ENCODE assay signal across 15 cellular contexts in genomic region chr15:74978077-74978476, GRCh38. TPM values are rescaled to one million over a fixed set of nuclear protein-coding genes. Genes with fewer than 3 reads are reported as not detected.
DNase-seq lines count a peak whose midpoint lies in the region; ATAC-seq and TF ChIP-seq lines count a peak whose summit lies in the region.
"Had no signal": no experiment of that assay in that cellular context is flagged by ENCODE, and none has a peak within 500 bp of the region (broad histone marks: within the 10 kb centered on the region; RNA-seq: fewer than 3 reads in every experiment).

No MANE protein-coding gene starts in this region.

- H3K27me3 Mint-ChIP-seq in activated naive CD8-positive, alpha-beta T cell = peaks cover 3% of the 10 kb centered on the region
- H3K27me3 Mint-ChIP-seq in activated naive CD8-positive, alpha-beta T cell treated with anti-CD3 and anti-CD28 coated beads for 36 hours = peaks cover 21% of the 10 kb centered on the region

- ATAC-seq in RWPE2 (ENCODE audit: low read depth) (peak; percentile 17; the same call in 1 of the 3 replicates), HG02885 (IDR thresholded peaks at IDR 0.05; ENCODE audit: poor library complexity, unreplicated experiment) (no peak)

- peak overlapping the region; percentile 14 for H3K9ac ChIP-seq in mesenchymal stem cell (ENCODE audit: low read length)

- H3K23ac ChIP-seq in mesenchymal stem cell (ENCODE audit: low read length in 2 of 2) = no peak overlapping the region

- no peaks in the 10 kb centered on the region for H3K79me1 ChIP-seq in mesenchymal stem cell (replicated peaks; ENCODE audit: low read length, poor library complexity, severe bottlenecking)

- H3K27ac Mint-ChIP-seq in activated naive CD8-positive, alpha-beta T cell = peak overlapping the region; percentile 13
- H3K27ac Mint-ChIP-seq in activated naive CD8-positive, alpha-beta T cell treated with anti-CD3 and anti-CD28 coated beads for 36 hours = no peak overlapping the region
- H3K27ac Mint-ChIP-seq: HFFc6 had no signal

- no peak overlapping the region for H4K91ac ChIP-seq in mesenchymal stem cell (ENCODE audit: low read length)

- no peaks in the 10 kb centered on the region for H3K36me3 Mint-ChIP-seq in activated naive CD8-positive, alpha-beta T cell
- no peaks in the 10 kb centered on the region for H3K36me3 Mint-ChIP-seq in activated naive CD8-positive, alpha-beta T cell treated with anti-CD3 and anti-CD28 coated beads for 36 hours
- H3K36me3 Mint-ChIP-seq: CD8-positive, alpha-beta memory T cell had no signal

- H4K8ac ChIP-seq in mesenchymal stem cell (ENCODE audit: low read length) = no peak overlapping the region

- no peaks in the 10 kb centered on the region for H3K9me3 Mint-ChIP-seq in activated naive CD8-positive, alpha-beta T cell (ENCODE audit: low read depth)
- no peaks in the 10 kb centered on the region for H3K9me3 Mint-ChIP-seq in activated naive CD8-positive, alpha-beta T cell treated with anti-CD3 and anti-CD28 coated beads for 36 hours
- H3K9me3 Mint-ChIP-seq: CD8-positive, alpha-beta memory T cell; HFFc6 had no signal

- no peak overlapping the region for H3K4me3 Mint-ChIP-seq in activated naive CD8-positive, alpha-beta T cell
- no peak overlapping the region for H3K4me3 Mint-ChIP-seq in activated naive CD8-positive, alpha-beta T cell treated with anti-CD3 and anti-CD28 coated beads for 36 hours
- H3K4me3 Mint-ChIP-seq: CD8-positive, alpha-beta memory T cell; HFFc6 had no signal

- H3K4me2 ChIP-seq in mesenchymal stem cell (ENCODE audit: low read length, poor library complexity, severe bottlenecking) = no peak overlapping the region
- H3K4me2 ChIP-seq: PC-9 had no signal

- H2AK5ac ChIP-seq in mesenchymal stem cell (ENCODE audit: low read length, severe bottlenecking) = no peak overlapping the region

- DNase-seq in activated naive CD8-positive, alpha-beta T cell treated with anti-CD3 and anti-CD28 coated beads for 36 hours = no peak
- DNase-seq in RWPE2 (ENCODE audit: low spot score) = no peak
- DNase-seq in mesenchymal stem cell = no peak
- DNase-seq in substantia nigra (lab: John Stamatoyannopoulos, UW) = no peak
- no peak for DNase-seq in esophagus muscularis mucosa (ENCODE audit: extremely low spot score)
- no peak for DNase-seq in DMS 273 treated with DMSO at 0.1 percent for 48 hours (lab: John Stamatoyannopoulos, UW)
- DNase-seq: CD8-positive, alpha-beta memory T cell; HFFc6; KG1; NCI-H1105 treated with DMSO at 0.1 percent for 48 hours; NCI-H2227 treated with DMSO at 0.1 percent for 48 hours; PC-9; SJCRH30 had no signal

- WGBS in mesenchymal stem cell = 89% methylated on average over 1 of the region's 1 CpG
- 63% methylated on average over 1 of the region's 1 CpG for WGBS in esophagus muscularis mucosa

- no peak overlapping the region for H2BK5ac ChIP-seq in mesenchymal stem cell (ENCODE audit: low read depth, low read length, poor library complexity, severe bottlenecking)

- no peak overlapping the region for H3K14ac ChIP-seq in mesenchymal stem cell (ENCODE audit: low read length in 2 of 2)

- TF ChIP-seq CTCF in RWPE2 (IDR thresholded peaks at IDR 0.05; ENCODE audit: poor library complexity, severe bottlenecking) (no peak), esophagus muscularis mucosa (IDR thresholded peaks at IDR 0.05) (no peak)

- peak overlapping the region in 1 of 2 experiments; percentile 21 for H3K18ac ChIP-seq in mesenchymal stem cell (ENCODE audit: low read depth in 1 of 2, low read length in 2 of 2)

- no peaks in the 10 kb centered on the region for H3K27me3 ChIP-seq in RWPE2 (ENCODE audit: insufficient read depth, poor library complexity, severe bottlenecking)
- peaks cover 0 to 6% of the 10 kb centered on the region in 2 experiments for H3K27me3 ChIP-seq in mesenchymal stem cell (ENCODE audit: control insufficient read depth in 1 of 2, insufficient read depth in 1 of 2, low read length in 2 of 2)
- peaks cover 0 to 20% (median 0%) of the 10 kb centered on the region in 4 donors for H3K27me3 ChIP-seq in esophagus muscularis mucosa
- H3K27me3 ChIP-seq: SJCRH30 had no signal

- no peak overlapping the region for H3K4ac ChIP-seq in mesenchymal stem cell (ENCODE audit: low read depth in 1 of 2, low read length in 2 of 2)

- no peak overlapping the region for H2AFZ ChIP-seq in mesenchymal stem cell (ENCODE audit: low read depth, low read length)
- H2AFZ ChIP-seq: PC-9 had no signal

- TF ChIP-seq EP300 in esophagus muscularis mucosa (IDR thresholded peaks at IDR 0.05) = no peak

- no peak overlapping the region for H3K27ac ChIP-seq in RWPE2 (ENCODE audit: poor library complexity, severe bottlenecking)
- H3K27ac ChIP-seq in mesenchymal stem cell (ENCODE audit: low read length, poor library complexity, severe bottlenecking) = no peak overlapping the region
- peak overlapping the region; percentile 23 for H3K27ac ChIP-seq in substantia nigra (ENCODE audit: low read depth, low read length, poor library complexity, severe bottlenecking)
- no peak overlapping the region for H3K27ac ChIP-seq in esophagus muscularis mucosa (replicated peaks in 1 of 4)
- H3K27ac ChIP-seq: PC-9, SJCRH30 had no signal

- no peak for TF ChIP-seq POLR2A in esophagus muscularis mucosa (IDR thresholded peaks at IDR 0.05; ENCODE audit: low read depth)

- H3K36me3 ChIP-seq in RWPE2 (ENCODE audit: low read depth) (no peaks in the 10 kb centered on the region), mesenchymal stem cell (ENCODE audit: control insufficient read depth in 1 of 2, insufficient read depth in 2 of 2, low read depth in 1 of 2, low read length in 2 of 2) (no peaks in the 10 kb centered on the region), esophagus muscularis mucosa (no peaks in the 10 kb centered on the region)
- H3K36me3 ChIP-seq: SJCRH30 had no signal

- no peak overlapping the region for H2BK15ac ChIP-seq in mesenchymal stem cell (ENCODE audit: low read depth, poor library complexity, severe bottlenecking)

- H2BK12ac ChIP-seq in mesenchymal stem cell (ENCODE audit: low read length in 2 of 2) = no peak overlapping the region

- no peaks in the 10 kb centered on the region for H3K9me3 ChIP-seq in RWPE2 (ENCODE audit: severe bottlenecking)
- H3K9me3 ChIP-seq in mesenchymal stem cell (ENCODE audit: control insufficient read depth, low read length) = no peaks in the 10 kb centered on the region
- H3K9me3 ChIP-seq in esophagus muscularis mucosa = no peaks in the 10 kb centered on the region
- H3K9me3 ChIP-seq: SJCRH30 had no signal

- peaks cover 11% of the 10 kb centered on the region for H3K4me1 Mint-ChIP-seq in activated naive CD8-positive, alpha-beta T cell (ENCODE audit: low read depth)
- peaks cover 10% of the 10 kb centered on the region for H3K4me1 Mint-ChIP-seq in activated naive CD8-positive, alpha-beta T cell treated with anti-CD3 and anti-CD28 coated beads for 36 hours
- H3K4me1 Mint-ChIP-seq: CD8-positive, alpha-beta memory T cell had no signal

- H3K4me3 ChIP-seq in RWPE2 (ENCODE audit: severe bottlenecking) (no peak overlapping the region), mesenchymal stem cell (ENCODE audit: insufficient read depth in 1 of 2, low read depth in 1 of 2, low read length in 2 of 2) (no peak overlapping the region), esophagus muscularis mucosa (no peak overlapping the region)
- H3K4me3 ChIP-seq: PC-9, SJCRH30 had no signal

- H2BK120ac ChIP-seq in mesenchymal stem cell (ENCODE audit: low read depth, low read length) = no peak overlapping the region

- intact Hi-C loops in esophagus muscularis mucosa (cut with DNase I) = no loop called here

- H3K4me1 ChIP-seq in RWPE2 (ENCODE audit: insufficient read depth, poor library complexity, severe bottlenecking) (no peaks in the 10 kb centered on the region), mesenchymal stem cell (ENCODE audit: control insufficient read depth, insufficient read depth, low read depth, low read length) (peaks cover 3% of the 10 kb centered on the region), esophagus muscularis mucosa (no peaks in the 10 kb centered on the region)
- H3K4me1 ChIP-seq: SJCRH30 had no signal

RNA-seq across cellular contexts. Expression of gene SCAMP5, which starts 17.3 kb away (rescaled TPM):
- total RNA-seq in activated naive CD8-positive, alpha-beta T cell treated with anti-CD3 and anti-CD28 coated beads for 36 hours = under 1 TPM; 0.44 to 0.58 TPM
- polyA plus RNA-seq in mesenchymal stem cell (2013, experiment 1 of 2) = 2.4 TPM
- polyA plus RNA-seq in mesenchymal stem cell (2013, experiment 2 of 2) = 2.2 TPM
- total RNA-seq in esophagus muscularis mucosa = 1 to 10 TPM; 3.3 to 6.4 (median 4.3) TPM

RNA-seq across cellular contexts. Expression of gene RPP25, which starts 21.5 kb away (rescaled TPM):
- total RNA-seq in activated naive CD8-positive, alpha-beta T cell treated with anti-CD3 and anti-CD28 coated beads for 36 hours = 1 to 10 TPM; 9.4 to 10.0 TPM
- polyA plus RNA-seq in mesenchymal stem cell (2013, experiment 1 of 2) = 13.5 TPM
- polyA plus RNA-seq in mesenchymal stem cell (2013, experiment 2 of 2) = 13.8 TPM
- 1 to 10 TPM; 4.2 to 7.2 (median 7.0) TPM for total RNA-seq in esophagus muscularis mucosa

RNA-seq across cellular contexts. Expression of gene COX5A, which starts 40.2 kb away (rescaled TPM):
- total RNA-seq in activated naive CD8-positive, alpha-beta T cell treated with anti-CD3 and anti-CD28 coated beads for 36 hours = 100 to 1,000 TPM; 352 to 363 TPM
- 303 TPM for polyA plus RNA-seq in mesenchymal stem cell (2013, experiment 1 of 2)
- 324 TPM for polyA plus RNA-seq in mesenchymal stem cell (2013, experiment 2 of 2)
- total RNA-seq in esophagus muscularis mucosa = 10 to 100 TPM; 58.6 to 86.2 (median 75.5) TPM

RNA-seq across cellular contexts. Expression of gene PPCDC, which starts 45.3 kb away (rescaled TPM):
- 10 to 100 TPM; 29.4 to 33.7 TPM for total RNA-seq in activated naive CD8-positive, alpha-beta T cell treated with anti-CD3 and anti-CD28 coated beads for 36 hours
- polyA plus RNA-seq in mesenchymal stem cell (2013, experiment 1 of 2) = 4.0 TPM
- 4.6 TPM for polyA plus RNA-seq in mesenchymal stem cell (2013, experiment 2 of 2)
- total RNA-seq in esophagus muscularis mucosa = 1 to 10 TPM; 6.4 to 8.9 (median 7.4) TPM

Comparison
In these comparisons a context has a peak if more than half of its experiments do, and no peak if none do; other contexts are left out.
1. RNA of gene COX5A, which starts 40.2 kb away (total RNA-seq): 352 to 363 TPM in activated naive CD8-positive, alpha-beta T cell treated with anti-CD3 and anti-CD28 coated beads for 36 hours; 58.6 to 86.2 TPM in esophagus muscularis mucosa; every median in the first group is over 4 times any median in the second.